In genomic region chr6:23176883-23177282, GRCh38 we compare ENCODE assay signal across 16 cellular contexts.
DNase-seq lines count a peak whose midpoint lies in the region; ATAC-seq and TF ChIP-seq lines count a peak whose summit lies in the region.
"Had no signal": no experiment of that assay in that cellular context is flagged by ENCODE, and none has a peak within 500 bp of the region (broad histone marks: within the 10 kb centered on the region; RNA-seq: fewer than 3 reads in every experiment).

No MANE protein-coding gene starts in this region.

- H3K79me2 ChIP-seq in DND-41 (ENCODE audit: insufficient read depth, low read length) = no peaks in the 10 kb centered on the region

- no peak overlapping the region for H3K56ac ChIP-seq in IMR-90 (ENCODE audit: extremely low read depth, insufficient read depth, low read length)

- H3K9ac ChIP-seq in DND-41 (ENCODE audit: low read depth, low read length) = no peak overlapping the region
- H3K9ac ChIP-seq in IMR-90 (ENCODE audit: low read depth, low read length) = no peak overlapping the region
- H3K9ac ChIP-seq in mesenchymal stem cell (ENCODE audit: low read length) = no peak overlapping the region

- peak overlapping the region; percentile 68 for H3K4ac ChIP-seq in IMR-90 (ENCODE audit: low read depth, low read length)
- H3K4ac ChIP-seq in mesenchymal stem cell (ENCODE audit: low read depth in 1 of 2, low read length in 2 of 2) = no peak overlapping the region

- peak overlapping the region; percentile 52; the same call in 1 of the 2 replicates for H3K14ac ChIP-seq in IMR-90 (replicated peaks; ENCODE audit: low read depth, low read length)
- no peak overlapping the region for H3K14ac ChIP-seq in mesenchymal stem cell (ENCODE audit: low read length in 2 of 2)

- peak overlapping the region; percentile 77 for H2BK20ac ChIP-seq in IMR-90 (ENCODE audit: low read depth, low read length)

- H3K4me1 ChIP-seq in DND-41 (ENCODE audit: insufficient read depth, low read length) = no peaks in the 10 kb centered on the region
- peaks cover 10% of the 10 kb centered on the region for H3K4me1 ChIP-seq in IMR-90 (ENCODE audit: control insufficient read depth, insufficient read depth, low read length)
- H3K4me1 ChIP-seq in mesenchymal stem cell (ENCODE audit: control insufficient read depth, insufficient read depth, low read depth, low read length) = no peaks in the 10 kb centered on the region

- peak overlapping the region; percentile 75 for H4K91ac ChIP-seq in IMR-90 (ENCODE audit: insufficient read depth, low read depth, low read length)
- peak overlapping the region; percentile 75 for H4K91ac ChIP-seq in mesenchymal stem cell (ENCODE audit: low read length)

- H3K4me2 ChIP-seq in DND-41 (ENCODE audit: insufficient read depth, low read length) (no peak overlapping the region), IMR-90 (ENCODE audit: low read depth, low read length) (no peak overlapping the region), mesenchymal stem cell (ENCODE audit: low read length, poor library complexity, severe bottlenecking) (no peak overlapping the region)

- BruUV-seq in IMR-90 (replicated peaks; lab: Mats Ljungman, UMichigan) = no TSS peak

- TF ChIP-seq CTCF in DND-41 (IDR thresholded peaks at IDR 0.05; ENCODE audit: borderline replicate concordance, extremely low read depth, low read length, poor library complexity, severe bottlenecking) (peak; percentile 38), IMR-90 (conservative IDR thresholded peaks at IDR 0.05; ENCODE audit: low read depth, low read length) (no peak)

- H3K4me3 ChIP-seq in DND-41 (ENCODE audit: low read depth in 1 of 2, low read length in 2 of 2) (no peak overlapping the region), IMR-90 (ENCODE audit: insufficient read depth, low read depth, low read length) (no peak overlapping the region), mesenchymal stem cell (ENCODE audit: insufficient read depth in 1 of 2, low read depth in 1 of 2, low read length in 2 of 2) (no peak overlapping the region)

- WGBS in IMR-90 (ENCODE audit: extremely low coverage in 2 of 2, insufficient read length in 1 of 2), 2 experiments = 88% methylated on average over 4 of the region's 11 CpGs; no CpG with 5 or more reads in 1 of the 2 experiments
- WGBS in mesenchymal stem cell = 80% methylated on average over 11 of the region's 11 CpGs

- H4K20me1 ChIP-seq in DND-41 (ENCODE audit: insufficient read depth, low read length) = no peaks in the 10 kb centered on the region
- no peaks in the 10 kb centered on the region for H4K20me1 ChIP-seq in IMR-90 (ENCODE audit: insufficient read depth, low read length)

- H2AK9ac ChIP-seq in IMR-90 (replicated peaks; ENCODE audit: low read depth, low read length, poor library complexity) = no peak overlapping the region

- H2AFZ ChIP-seq in DND-41 (ENCODE audit: low read depth, low read length) (no peak overlapping the region), IMR-90 (replicated peaks; ENCODE audit: low read length, poor library complexity) (peak overlapping the region; percentile 18), mesenchymal stem cell (ENCODE audit: low read depth, low read length) (no peak overlapping the region)

- peak overlapping the region; percentile 87 for H2AK5ac ChIP-seq in IMR-90 (ENCODE audit: low read depth, low read length)
- H2AK5ac ChIP-seq in mesenchymal stem cell (ENCODE audit: low read length, severe bottlenecking) = no peak overlapping the region

- H3K9me3 ChIP-seq in DND-41 (ENCODE audit: insufficient read depth, low read length, severe bottlenecking) (no peaks in the 10 kb centered on the region), IMR-90 (ENCODE audit: control insufficient read depth, insufficient read depth, low read length) (no peaks in the 10 kb centered on the region), mesenchymal stem cell (ENCODE audit: control insufficient read depth, low read length) (no peaks in the 10 kb centered on the region)

- intact Hi-C loops in IMR-90 (cut with micrococcal nuclease) = loop anchor here (10.0 kb wide), 3 partner anchors 142 to 442 kb away; no protein-coding TSS in a partner anchor

- H2BK12ac ChIP-seq in mesenchymal stem cell (ENCODE audit: low read length in 2 of 2) = no peak overlapping the region

- H3K18ac ChIP-seq in IMR-90 (ENCODE audit: low read depth, low read length) (peak overlapping the region; percentile 17; the same call in 1 of the 2 replicates), mesenchymal stem cell (ENCODE audit: low read depth in 1 of 2, low read length in 2 of 2) (peak overlapping the region; percentile 37 to 62)

- H2BK15ac ChIP-seq in IMR-90 (ENCODE audit: low read depth, low read length) (peak overlapping the region; percentile 62; the same call in 2 of the 3 replicates), mesenchymal stem cell (ENCODE audit: low read depth, poor library complexity, severe bottlenecking) (no peak overlapping the region)

- no peak overlapping the region for H4K5ac ChIP-seq in IMR-90 (ENCODE audit: low read depth, low read length)

- in situ Hi-C loops in IMR-90 (cut with MboI; ENCODE audit: low sequenced_read_pairs) = no loop called here

- DNase-seq in DND-41 = no peak
- DNase-seq in IMR-90 = no peak
- peak; percentile 71 for DNase-seq in RPMI8226
- DNase-seq in mesenchymal stem cell = no peak
- DNase-seq in caudate nucleus (lab: John Stamatoyannopoulos, UW) = no peak
- DNase-seq in SIG-M5 (lab: John Stamatoyannopoulos, UW) = no peak
- DNase-seq: activated T-cell treated with anti-CD3 and anti-CD28 coated beads, Interleukin-2, amount 50 U/mL, for 48 hours; aorta; CD4-positive, alpha-beta memory T cell; effector CD4-positive, alpha-beta T cell; natural killer cell; NK-92 treated with Interleukin-12 subunit alpha and Interleukin-12 subunit beta, amount 100 ng/mL, for 24 hours; SW 1271 had no signal

- 0 out of 2 replicates have a peak overlapping the region, but pooled peaks have one; percentile 12 for H3K23ac ChIP-seq in IMR-90 (ENCODE audit: low read depth, low read length)
- H3K23ac ChIP-seq in mesenchymal stem cell (ENCODE audit: low read length in 2 of 2) = no peak overlapping the region

- H2BK5ac ChIP-seq in IMR-90 (ENCODE audit: low read depth, low read length, poor library complexity, severe bottlenecking) (peak overlapping the region; percentile 55), mesenchymal stem cell (ENCODE audit: low read depth, low read length, poor library complexity, severe bottlenecking) (no peak overlapping the region)

- no peaks in the 10 kb centered on the region for H3K27me3 ChIP-seq in DND-41 (ENCODE audit: insufficient read depth, low read length, poor library complexity)
- no peaks in the 10 kb centered on the region for H3K27me3 ChIP-seq in IMR-90 (ENCODE audit: control insufficient read depth, insufficient read depth, low read length)
- H3K27me3 ChIP-seq in mesenchymal stem cell (ENCODE audit: control insufficient read depth in 1 of 2, insufficient read depth in 1 of 2, low read length in 2 of 2) = no peaks in the 10 kb centered on the region

- CTCF ChIA-PET in IMR-90 (lab: Yijun Ruan, JAX) = interaction anchor here (1.2 to 1.3 kb wide), 2 partner anchors 26 to 238 kb away, joined by 3 read pairs; no protein-coding TSS in a partner anchor

- ATAC-seq in DND-41 (ENCODE audit: insufficient read depth, low read depth) (no peak), IMR-90 (ENCODE audit: low read depth) (no peak), GM18873 (IDR thresholded peaks at IDR 0.05; ENCODE audit: low FRiP score, unreplicated experiment) (no peak), HG02571 (IDR thresholded peaks at IDR 0.05; ENCODE audit: unreplicated experiment) (no peak)
- ATAC-seq: left lobe of liver, natural killer cell had no signal

- no peak for TF ChIP-seq RAD21 in IMR-90 (IDR thresholded peaks at IDR 0.05; ENCODE audit: low read length)

- H3K36me3 ChIP-seq in DND-41 (ENCODE audit: insufficient read depth, low read length) (no peaks in the 10 kb centered on the region), IMR-90 (ENCODE audit: control insufficient read depth, insufficient read depth, low read length) (no peaks in the 10 kb centered on the region), mesenchymal stem cell (ENCODE audit: control insufficient read depth in 1 of 2, insufficient read depth in 2 of 2, low read depth in 1 of 2, low read length in 2 of 2) (no peaks in the 10 kb centered on the region)

- H3K9me1 ChIP-seq in IMR-90 (ENCODE audit: insufficient read depth, low read length) = 0 out of 2 replicates have a peak, but pooled peaks cover 4% of the 10 kb centered on the region

- POLR2A ChIA-PET in IMR-90 (lab: Charles Lee; ENCODE audit: unreplicated experiment) = no interaction called here

- H3K79me1 ChIP-seq in IMR-90 (ENCODE audit: low read depth in 1 of 2, low read length in 2 of 2) (no peaks in the 10 kb centered on the region), mesenchymal stem cell (replicated peaks; ENCODE audit: low read length, poor library complexity, severe bottlenecking) (no peaks in the 10 kb centered on the region)

- no peak for TF ChIP-seq POLR2A in IMR-90 (IDR thresholded peaks at IDR 0.05; ENCODE audit: low read depth, low read length)

- dilution Hi-C loops in IMR-90 (cut with HindIII; ENCODE audit: low sequenced_read_pairs, unreplicated experiment) = no loop called here

- H3K27ac ChIP-seq in DND-41 (ENCODE audit: low read length) (no peak overlapping the region), IMR-90 (ENCODE audit: insufficient read depth, low read length) (no peak overlapping the region), mesenchymal stem cell (ENCODE audit: low read length, poor library complexity, severe bottlenecking) (no peak overlapping the region), caudate nucleus (ENCODE audit: low read depth, low read length) (no peak overlapping the region)

- H2BK120ac ChIP-seq in IMR-90 (ENCODE audit: low read depth, low read length) = peak overlapping the region; percentile 76; the same call in 1 of the 2 replicates
- peak overlapping the region; percentile 61 for H2BK120ac ChIP-seq in mesenchymal stem cell (ENCODE audit: low read depth, low read length)

- peak overlapping the region; percentile 35 to 59; a peak in 3 of 4 replicates for H4K8ac ChIP-seq in IMR-90 (ENCODE audit: low read depth in 2 of 2, low read length in 2 of 2)
- H4K8ac ChIP-seq in mesenchymal stem cell (ENCODE audit: low read length) = peak overlapping the region; percentile 75

TF ChIP-seq in IMR-90, 13 proteins besides CTCF, POLR2A, EP300 and RAD21 (continues in another document):
- TF ChIP-seq CHD1 (IDR thresholded peaks at IDR 0.05; ENCODE audit: low read depth, low read length) (no peak), MAFK (IDR thresholded peaks at IDR 0.05; ENCODE audit: low read depth, low read length) (no peak), NFE2L2 (IDR thresholded peaks at IDR 0.05; ENCODE audit: low read depth, low read length) (no peak), CEBPB (IDR thresholded peaks at IDR 0.05; ENCODE audit: low read depth, low read length) (no peak), USF2 (IDR thresholded peaks at IDR 0.05; ENCODE audit: low read depth, low read length) (no peak)
